ENCODE assay signal across 25 cellular contexts in the genomic region with DNA sequence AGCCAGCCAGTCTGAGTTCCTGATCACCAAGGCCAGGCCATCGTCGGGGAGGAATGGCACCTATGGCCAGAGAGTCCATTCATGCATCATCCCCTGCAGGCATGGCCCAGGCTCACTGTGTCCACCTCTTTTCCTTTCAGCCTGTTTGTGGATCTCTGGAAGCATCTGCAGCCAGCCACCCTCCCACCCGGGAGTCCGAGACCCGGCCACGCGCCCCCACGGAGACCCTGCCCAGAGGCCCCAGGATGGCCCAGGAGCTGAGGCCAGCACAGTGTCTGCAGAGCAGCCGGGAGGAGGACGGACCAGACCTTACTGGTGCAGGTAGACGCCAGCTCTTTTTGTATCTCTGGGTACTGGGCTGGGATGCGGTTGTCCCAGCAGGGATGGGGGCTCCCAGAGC.
"Had no signal": no experiment of that assay in that cellular context is flagged by ENCODE, and none has a peak within 500 bp of the region (broad histone marks: within the 10 kb centered on the region; RNA-seq: fewer than 3 reads in every experiment).

No MANE protein-coding gene starts in this region.

- DNase-seq: activated CD4-positive, alpha-beta T cell treated with anti-CD3 and anti-CD28 coated beads for 36 hours; activated CD4-positive, alpha-beta T cell treated with anti-CD3 and anti-CD28 coated beads, Interleukin-2, amount 10 ng/mL, durations not matched to agents 7 days and 5 days; activated CD4-positive, alpha-beta T cell treated with anti-CD3 and anti-CD28 coated beads, Interleukin-2, amount 50 U/mL, for 48 hours; activated CD8-positive, alpha-beta T cell treated with anti-CD3 and anti-CD28 coated beads, Interleukin-2, amount 10 ng/mL, durations not matched to agents 7 days and 5 days; activated gamma-delta T cell; activated naive CD4-positive, alpha-beta T cell treated with Interleukin-2 at 50 U/mL for 16 hours; activated naive CD8-positive, alpha-beta T cell treated with anti-CD3 and anti-CD28 coated beads, Interleukin-2, amount 10 ng/mL, durations not matched to agents 7 days and 5 days; activated T-cell treated with anti-CD3 and anti-CD28 coated beads, Interleukin-2, amount 50 U/mL, for 24 hours; amygdala; cerebellar nuclear complex; MM.1S; MV-4-11; NCI-H1092; NCI-H1694 treated with DMSO at 0.1 percent for 48 hours; NCI-H2029; NCI-H524 treated with DMSO at 0.1 percent for 48 hours; SHP77; SJCRH30; T1000 had no signal

- H3K27ac ChIP-seq: ascending aorta, breast epithelium, KMS-11, SJCRH30, SK-N-MC had no signal

- H3K36me3 ChIP-seq: ascending aorta, breast epithelium, SJCRH30 had no signal

- H3K9me3 ChIP-seq: ascending aorta, breast epithelium, SJCRH30 had no signal

- ATAC-seq: activated CD4-positive, alpha-beta T cell treated with anti-CD3 and anti-CD28 coated beads for 36 hours; activated CD4-positive, CD25-positive, alpha-beta regulatory T cell treated with anti-CD3 and anti-CD28 coated beads, Interleukin-2, amount 50 U/mL, for 24 hours; activated CD8-positive, alpha-beta T cell treated with anti-CD3 and anti-CD28 coated beads, Interleukin-2, amount 10 ng/mL, durations not matched to agents 7 days and 5 days; WTC11 had no signal

- H3K4me3 ChIP-seq: ascending aorta, breast epithelium, SJCRH30, SK-N-MC had no signal

- H3K4me2 ChIP-seq: KMS-11 had no signal

- H3K9ac ChIP-seq: KMS-11 had no signal

- H3K27me3 ChIP-seq: ascending aorta, breast epithelium, SJCRH30 had no signal
